In the genomic region with DNA sequence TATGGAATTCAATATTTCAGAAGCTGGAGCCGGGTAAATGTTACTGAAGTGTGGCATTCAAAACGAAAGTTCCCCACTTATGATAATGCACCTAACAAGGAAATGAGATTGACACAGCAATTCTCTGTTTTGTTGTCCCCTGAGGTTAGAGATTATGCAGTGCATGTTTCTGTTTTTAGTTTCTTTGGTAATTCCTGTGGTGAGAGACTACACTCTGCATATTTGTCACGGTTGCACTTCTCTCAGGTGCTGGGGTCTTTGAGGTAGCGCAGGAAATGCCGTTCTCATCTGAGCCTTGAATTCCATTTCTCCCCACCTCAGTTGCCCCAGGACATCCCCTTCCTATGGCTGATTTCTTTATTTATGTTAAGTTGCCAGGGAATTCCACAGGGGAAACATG, we compare ENCODE assay signal across 12 cellular contexts. TPM values are rescaled to one million over a fixed set of nuclear protein-coding genes. Genes with fewer than 3 reads are reported as not detected.
DNase-seq lines count a peak whose midpoint lies in the region; ATAC-seq and TF ChIP-seq lines count a peak whose summit lies in the region.
"Had no signal": no experiment of that assay in that cellular context is flagged by ENCODE, and none has a peak within 500 bp of the region (broad histone marks: within the 10 kb centered on the region; RNA-seq: fewer than 3 reads in every experiment).

No MANE protein-coding gene starts in this region.

- no peaks in the 10 kb centered on the region for H3K4me1 ChIP-seq in right cardiac atrium (ENCODE audit: control insufficient read depth, insufficient read depth, low read length)

- H3K27ac ChIP-seq in right cardiac atrium (ENCODE audit: low read length) = no peak overlapping the region
- H3K27ac ChIP-seq: PC-9 had no signal

- H3K4me3 ChIP-seq in right cardiac atrium (ENCODE audit: low read length) = no peak overlapping the region
- H3K4me3 ChIP-seq: PC-9 had no signal

- intact Hi-C loops in right cardiac atrium (cut with DNase I) = no loop called here

- TF ChIP-seq CTCF in GM10266 (IDR thresholded peaks at IDR 0.05; ENCODE audit: control insufficient read depth, insufficient read depth, low read depth, missing control alignments) = no peak

- DNase-seq in GM10266 (ENCODE audit: extremely low spot score) (peak; percentile 72), NCI-H1092 treated with DMSO at 0.1 percent for 48 hours (lab: John Stamatoyannopoulos, UW) (no peak), AG08396 (ENCODE audit: low spot score) (no peak), right cardiac atrium (no peak)
- DNase-seq in activated CD4-positive, CD25-positive, alpha-beta regulatory T cell treated with anti-CD3 and anti-CD28 coated beads, Interleukin-2, amount 50 U/mL, for 72 hours = no peak
- DNase-seq: endodermal cell, PC-9, substantia nigra had no signal

- no peaks in the 10 kb centered on the region for H3K27me3 ChIP-seq in right cardiac atrium (ENCODE audit: control insufficient read depth, insufficient read depth)

- ATAC-seq in GM19328 (IDR thresholded peaks at IDR 0.05; ENCODE audit: unreplicated experiment) (peak; percentile 99), HG02840 (IDR thresholded peaks at IDR 0.05; ENCODE audit: low FRiP score, unreplicated experiment) (peak; percentile 99), HG03565 (IDR thresholded peaks at IDR 0.05; ENCODE audit: unreplicated experiment) (peak; percentile 100), right cardiac atrium (no peak)

- 72% methylated on average over 5 of the region's 5 CpGs for whole genome bisulfite sequencing in right cardiac atrium

- no peaks in the 10 kb centered on the region for H3K9me3 ChIP-seq in right cardiac atrium (ENCODE audit: control insufficient read depth, low read length)

RNA-seq across cellular contexts. Expression of gene BEND4, which starts 15.3 kb away (rescaled TPM):
- under 1 TPM in 3 of 4 donors, not detected in 1; 0.03 to 0.09 (median 0.06) TPM for total RNA-seq in right cardiac atrium
- under 0.01 TPM for polyA plus RNA-seq in right cardiac atrium
- total RNA-seq: PC-9 had no signal
- polyA plus RNA-seq: BJ had no signal

Comparison
In these comparisons a context has a peak if more than half of its experiments do, and no peak if none do; other contexts are left out.
1. ATAC-seq: peak in GM19328 (single experiment), HG02840 (single experiment) and HG03565 (single experiment); none in right cardiac atrium (0 of 2).